In genomic region chr17:78400581-78401240, GRCh38 we compare ENCODE assay signal across 1 cellular context.
TF ChIP-seq lines count a peak whose summit lies in the region.

No MANE protein-coding gene starts in this region.

TF ChIP-seq in IMR-90, 13 proteins besides CTCF, POLR2A, EP300 and RAD21:
- no peak for TF ChIP-seq RFX5 (IDR thresholded peaks at IDR 0.05; ENCODE audit: low read depth, low read length)
- TF ChIP-seq CHD1 (IDR thresholded peaks at IDR 0.05; ENCODE audit: low read depth, low read length): no peak
- TF ChIP-seq ELK1 (IDR thresholded peaks at IDR 0.05; ENCODE audit: borderline replicate concordance, low read depth, low read length): no peak
- TF ChIP-seq BHLHE40 (IDR thresholded peaks at IDR 0.05; ENCODE audit: low read depth, low read length): no peak
- TF ChIP-seq USF2 (IDR thresholded peaks at IDR 0.05; ENCODE audit: low read depth, low read length): no peak
- no peak for TF ChIP-seq FOS (IDR thresholded peaks at IDR 0.05; ENCODE audit: low read depth, low read length)
- no peak for TF ChIP-seq MAZ (IDR thresholded peaks at IDR 0.05; ENCODE audit: borderline replicate concordance, low read depth, low read length)
- no peak for TF ChIP-seq SMC3 (IDR thresholded peaks at IDR 0.05; ENCODE audit: low read depth, low read length)
- TF ChIP-seq NFE2L2 (IDR thresholded peaks at IDR 0.05; ENCODE audit: low read depth, low read length): no peak
- no peak for TF ChIP-seq MAFK (IDR thresholded peaks at IDR 0.05; ENCODE audit: low read depth, low read length)
- no peak for TF ChIP-seq RCOR1 (IDR thresholded peaks at IDR 0.05; ENCODE audit: insufficient replicate concordance, low read length)
- no peak for TF ChIP-seq MXI1 (IDR thresholded peaks at IDR 0.05; ENCODE audit: borderline replicate concordance, low read depth, low read length)
- no peak for TF ChIP-seq CEBPB (IDR thresholded peaks at IDR 0.05; ENCODE audit: low read depth, low read length)
